Comparison of ENCODE assay signal across 16 cellular contexts in the genomic region with DNA sequence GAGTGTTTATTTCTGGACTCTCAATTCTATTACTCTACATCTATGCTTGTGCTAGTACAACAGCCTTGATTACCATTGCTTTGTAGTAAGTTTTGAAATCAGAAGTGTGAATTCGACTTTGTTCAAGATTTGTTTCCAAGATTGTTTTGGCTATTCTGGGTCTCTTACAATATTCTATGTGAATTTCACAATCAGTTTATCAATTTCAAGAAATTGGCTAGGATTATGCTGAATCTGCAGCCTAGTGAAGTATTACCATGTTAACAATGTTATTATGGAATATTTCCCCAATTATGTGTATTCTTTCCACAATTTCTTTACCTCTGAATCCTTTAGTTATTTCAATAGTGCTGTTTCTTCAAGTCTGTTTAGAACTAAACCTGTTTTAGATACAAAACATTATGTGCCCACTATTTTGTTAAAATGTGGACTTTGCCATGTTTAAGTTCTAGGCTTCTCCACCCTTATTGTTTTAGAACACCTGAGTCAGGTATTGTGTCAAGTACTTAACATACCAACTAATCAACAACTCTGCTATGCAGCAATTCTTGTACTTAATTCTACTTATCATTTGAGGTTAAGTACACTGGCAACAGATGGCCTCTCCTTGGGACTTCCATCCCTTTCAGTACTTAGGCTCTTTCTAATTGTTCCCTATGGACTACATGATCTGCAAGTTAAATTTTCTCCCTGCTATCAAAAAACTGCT. TPM values are rescaled to one million over a fixed set of nuclear protein-coding genes. Genes with fewer than 3 reads are reported as not detected.
DNase-seq lines count a peak whose midpoint lies in the region; ATAC-seq, FAIRE-seq and TF ChIP-seq lines count a peak whose summit lies in the region.
"Had no signal": no experiment of that assay in that cellular context is flagged by ENCODE, and none has a peak within 500 bp of the region (broad histone marks: within the 10 kb centered on the region; RNA-seq: fewer than 3 reads in every experiment).

No MANE protein-coding gene starts in this region.

- H3K36me3 ChIP-seq in prostate gland (peaks cover 3 to 11% of the 10 kb centered on the region in 2 donors), spleen (peaks cover 0 to 52% (median 42%) of the 10 kb centered on the region in 6 donors)

- H3K9me3 ChIP-seq in prostate gland: no peaks in the 10 kb centered on the region
- no peaks in the 10 kb centered on the region for H3K9me3 ChIP-seq in spleen
- H3K9me3 ChIP-seq: left ventricle myocardium inferior, SJSA1 had no signal

- FAIRE-seq in A204.1 (lab: Jason Lieb, UNC): peak; percentile 14

- WGBS in prostate gland: 78% methylated on average over 1 of the region's 1 CpG
- WGBS in spleen, 5 donors: 67 to 85% (median 77%) methylated on average over 1 of the region's 1 CpG

- intact Hi-C loops in left colon (cut with DNase I, micrococcal nuclease) (no loop called here), prostate gland (cut with DNase I) (no loop called here), spleen (cut with DNase I; ENCODE audit: low total_unique reads) (no loop called here)

- DNase-seq in DMS 273 treated with DMSO at 0.1 percent for 48 hours (lab: John Stamatoyannopoulos, UW) (peak; percentile 61), NCI-H524 (lab: John Stamatoyannopoulos, UW) (peak; percentile 82 to 84), left colon (no peak), prostate gland (ENCODE audit: low spot score) (no peak), spleen (no peak)
- no peak for DNase-seq in stimulated activated CD4-positive, alpha-beta T cell treated with anti-CD3 and anti-CD28 coated beads, Interleukin-15, amount 100 ng/mL, for 24 hours
- DNase-seq: activated CD4-positive, CD25-positive, alpha-beta regulatory T cell treated with anti-CD3 and anti-CD28 coated beads, Interleukin-2, amount 50 U/mL, for 72 hours; brain microvascular endothelial cell; head of caudate nucleus; left ventricle myocardium inferior; NCI-H526 treated with DMSO at 0.1 percent for 48 hours; posterior cingulate gyrus; stimulated activated CD4-positive, alpha-beta T cell treated with anti-CD3 and anti-CD28 coated beads, Interleukin-4, amount 100 ng/mL, for 24 hours had no signal

- TF ChIP-seq POLR2A in prostate gland (IDR thresholded peaks at IDR 0.05) (no peak), spleen (IDR thresholded peaks at IDR 0.05) (no peak)

- no peak overlapping the region for H3K4me3 ChIP-seq in prostate gland
- no peak overlapping the region for H3K4me3 ChIP-seq in spleen
- H3K4me3 ChIP-seq: left ventricle myocardium inferior, SJSA1 had no signal

- no peaks in the 10 kb centered on the region for H3K27me3 ChIP-seq in prostate gland (replicated peaks; ENCODE audit: insufficient read depth)
- no peaks in the 10 kb centered on the region for H3K27me3 ChIP-seq in spleen (replicated peaks in 1 of 7)
- H3K27me3 ChIP-seq: brain microvascular endothelial cell had no signal

- peak; percentile 10 for ATAC-seq in left colon
- no peak for ATAC-seq in HG02870 (IDR thresholded peaks at IDR 0.05; ENCODE audit: unreplicated experiment)

- H3K4me1 ChIP-seq in prostate gland (replicated peaks) (no peaks in the 10 kb centered on the region), spleen (peaks cover 0 to 8% (median 3%) of the 10 kb centered on the region in 6 donors)
- H3K4me1 ChIP-seq: SJSA1 had no signal

- H3K27ac ChIP-seq in prostate gland: no peak overlapping the region
- no peak overlapping the region for H3K27ac ChIP-seq in spleen
- H3K27ac ChIP-seq: brain microvascular endothelial cell, left ventricle myocardium inferior, SJSA1 had no signal

- TF ChIP-seq CTCF in prostate gland (IDR thresholded peaks at IDR 0.05) (no peak), spleen (IDR thresholded peaks at IDR 0.05 in 8 of 11, conservative IDR thresholded peaks at IDR 0.05 in 3 of 11) (no peak)

RNA-seq across cellular contexts. Expression of a gene that starts 19.3 kb away (rescaled TPM):
- total RNA-seq in left colon: 100 to 1,000 TPM; 139 to 170 TPM
- 100 to 1,000 TPM; 178 to 311 TPM for total RNA-seq in prostate gland
- 100 to 1,000 TPM; 205 to 292 (median 275) TPM for total RNA-seq in spleen
- polyA plus RNA-seq in spleen: 100 to 1,000 TPM; 171 to 220 (median 214) TPM

Comparison
In these comparisons a context has a peak if more than half of its experiments do, and no peak if none do; other contexts are left out.
1. DNase-seq: peak in DMS 273 treated with DMSO at 0.1 percent for 48 hours (single experiment) and NCI-H524 (2 of 2); none in left colon (0 of 2), stimulated activated CD4-positive, alpha-beta T cell treated with anti-CD3 and anti-CD28 coated beads, Interleukin-15, amount 100 ng/mL, for 24 hours (single experiment), prostate gland (single experiment) and spleen (single experiment).